22 cellular contexts compared by ENCODE assay signal in the genomic region with DNA sequence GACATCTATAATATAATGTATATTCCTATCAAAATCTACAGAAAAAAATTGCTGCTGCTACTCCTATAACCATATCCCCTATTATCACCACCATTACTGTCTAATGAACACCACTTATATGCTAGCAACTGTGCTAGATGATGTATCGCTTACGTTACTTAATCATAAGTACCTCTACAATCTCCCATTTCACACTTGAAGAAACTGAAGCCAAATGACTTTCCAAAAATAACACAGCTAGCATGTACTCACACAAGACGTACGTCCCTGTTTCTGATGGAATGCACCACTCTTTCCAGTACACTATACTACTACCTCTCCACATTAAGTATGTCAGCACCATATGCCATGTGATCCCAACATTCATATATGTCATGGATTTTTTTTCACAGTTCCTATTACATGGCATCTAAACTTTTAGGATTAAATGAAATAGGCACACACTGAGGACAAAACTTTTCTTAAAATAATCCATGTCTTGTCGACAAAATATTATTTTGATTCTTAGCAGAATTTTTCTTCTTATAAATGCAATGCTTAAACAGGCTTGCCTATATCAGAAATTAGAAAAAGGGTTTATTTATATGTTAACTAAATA.
"Had no signal": no experiment of that assay in that cellular context is flagged by ENCODE, and none has a peak within 500 bp of the region (broad histone marks: within the 10 kb centered on the region; RNA-seq: fewer than 3 reads in every experiment).

No MANE protein-coding gene starts in this region.

- H3K36me3 ChIP-seq: pancreas, prostate gland, uterus had no signal

- H3K4me3 ChIP-seq: body of pancreas, coronary artery, dorsolateral prefrontal cortex, pancreas, prostate gland, testis, transverse colon, uterus had no signal

- H3K27me3 ChIP-seq: body of pancreas, dorsolateral prefrontal cortex, pancreas, testis, transverse colon, uterus had no signal

- H3K27ac ChIP-seq: body of pancreas, coronary artery, dorsolateral prefrontal cortex, pancreas, prostate gland, testis, transverse colon, uterus, VCaP had no signal

- H3K9me3 ChIP-seq: body of pancreas, pancreas, prostate gland, testis, uterus had no signal

- H3K4me1 ChIP-seq: pancreas, prostate gland, transverse colon had no signal

- ATAC-seq: activated naive CD4-positive, alpha-beta T cell treated with anti-CD3 and anti-CD28 coated beads, Interleukin-2, amount 50 U/mL, for 72 hours; activated T-cell treated with anti-CD3 and anti-CD28 coated beads, Interleukin-2, amount 50 U/mL, for 72 hours; body of pancreas; naive thymus-derived CD4-positive, alpha-beta T cell; pancreas; stimulated activated naive CD8-positive, alpha-beta T cell treated with anti-CD3 and anti-CD28 coated beads, Interleukin-15, Interleukin-2, amounts not matched to agents 100 U/mL and 50 U/mL, for 24 hours had no signal

- DNase-seq: activated CD4-positive, alpha-beta T cell treated with anti-CD3 and anti-CD28 coated beads for 4 hours; activated CD4-positive, alpha-beta T cell treated with anti-CD3 and anti-CD28 coated beads, Interleukin-2, amount 50 U/mL, for 4 hours; activated naive CD4-positive, alpha-beta T cell; activated T-cell treated with anti-CD3 and anti-CD28 coated beads for 4 hours; activated T-cell treated with anti-CD3 and anti-CD28 coated beads, Interleukin-2, amount 50 U/mL, for 72 hours; anterior cingulate cortex; body of pancreas; dorsolateral prefrontal cortex; effector memory CD4-positive, alpha-beta T cell; head of caudate nucleus; naive thymus-derived CD4-positive, alpha-beta T cell; nucleus accumbens; pancreas; stimulated activated CD4-positive, alpha-beta T cell treated with anti-CD3 and anti-CD28 coated beads, Interleukin-2, amount 100 ng/mL, for 48 hours; stimulated activated naive CD8-positive, alpha-beta T cell treated with anti-CD3 and anti-CD28 coated beads, Interleukin-15, Interleukin-2, amounts not matched to agents 100 U/mL and 50 U/mL, for 24 hours; testis; transverse colon; uterus had no signal
